In the genomic region with DNA sequence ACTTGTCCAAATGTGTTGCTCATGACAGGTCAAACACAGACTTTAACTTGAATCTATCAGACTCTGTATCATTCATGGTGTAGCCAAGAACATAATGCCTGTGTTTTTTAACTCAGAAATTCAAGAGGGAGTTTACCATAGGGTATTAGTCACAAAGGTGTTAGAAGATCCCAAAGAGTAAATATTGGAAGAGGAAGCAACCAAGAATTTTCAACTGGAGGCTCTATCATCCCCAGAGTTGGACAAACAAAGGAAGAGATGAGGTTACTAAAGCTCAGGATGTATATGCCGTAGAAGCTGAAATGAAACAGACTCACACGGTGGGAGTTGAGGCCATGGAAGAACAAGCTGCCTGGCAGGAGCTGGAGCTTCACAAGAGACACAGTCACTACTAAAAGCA, we compare ENCODE assay signal across 24 cellular contexts.
DNase-seq lines count a peak whose midpoint lies in the region; ATAC-seq and TF ChIP-seq lines count a peak whose summit lies in the region.
"Had no signal": no experiment of that assay in that cellular context is flagged by ENCODE, and none has a peak within 500 bp of the region (broad histone marks: within the 10 kb centered on the region; RNA-seq: fewer than 3 reads in every experiment).

No MANE protein-coding gene starts in this region.

- H3K9me3 Mint-ChIP-seq in chondrocyte (ENCODE audit: low read depth) = peaks cover 9% of the 10 kb centered on the region

- no peaks in the 10 kb centered on the region for H3K36me3 ChIP-seq in SK-N-MC (ENCODE audit: insufficient read depth, low read length)
- H3K36me3 ChIP-seq: BE2C, BLaER1 had no signal

- no peak overlapping the region for H3K4me3 ChIP-seq in SK-N-MC
- H3K4me3 ChIP-seq: BLaER1, GM12878 had no signal

- DNase-seq in DMS53 treated with DMSO at 0.1 percent for 48 hours (lab: John Stamatoyannopoulos, UW; ENCODE audit: unreplicated experiment) (peak; percentile 74), SK-N-MC (ENCODE audit: low read depth, low spot score) (no peak), chondrocyte (ENCODE audit: low spot score) (no peak), glomerular visceral epithelial cell (ENCODE audit: extremely low spot score) (no peak), NCI-H524 (lab: John Stamatoyannopoulos, UW) (no peak)
- DNase-seq: 8988T; ACHN; BE2C; C1 segment of cervical spinal cord; CD4-positive, alpha-beta memory T cell; CD4-positive, CD25-positive, alpha-beta regulatory T cell; CD8-positive, alpha-beta memory T cell; COR-L47; DMS 273 treated with DMSO at 0.1 percent for 48 hours; DMS153; DMS79; DND-41; EL; GDM1 had no signal

- H3K9me3 ChIP-seq in SK-N-MC (ENCODE audit: low read depth, low read length) = no peaks in the 10 kb centered on the region; the same call in 1 of the 2 replicates
- H3K9me3 ChIP-seq: BE2C, BLaER1 had no signal

- H3K36me3 Mint-ChIP-seq in chondrocyte (ENCODE audit: low read depth) = peaks cover 13% of the 10 kb centered on the region
- H3K36me3 Mint-ChIP-seq: CD14-positive monocyte; CD4-positive, alpha-beta memory T cell; CD4-positive, CD25-positive, alpha-beta regulatory T cell; CD8-positive, alpha-beta memory T cell had no signal

- ATAC-seq in GM21619 (IDR thresholded peaks at IDR 0.05; ENCODE audit: unreplicated experiment) (no peak), HG02588 (IDR thresholded peaks at IDR 0.05; ENCODE audit: unreplicated experiment) (no peak)
- ATAC-seq: GM12878 had no signal

- peaks cover 86% of the 10 kb centered on the region for H3K4me1 Mint-ChIP-seq in chondrocyte (ENCODE audit: low read depth)
- H3K4me1 Mint-ChIP-seq: CD14-positive monocyte; CD4-positive, alpha-beta memory T cell; CD4-positive, CD25-positive, alpha-beta regulatory T cell; CD8-positive, alpha-beta memory T cell had no signal

- peak overlapping the region; percentile 98 for H3K27ac ChIP-seq in SK-N-MC
- H3K27ac ChIP-seq: BLaER1 had no signal

- peak overlapping the region; percentile 76 for H3K4me3 Mint-ChIP-seq in chondrocyte (ENCODE audit: unreplicated experiment)
- H3K4me3 Mint-ChIP-seq: CD14-positive monocyte; CD4-positive, alpha-beta memory T cell; CD4-positive, CD25-positive, alpha-beta regulatory T cell; CD8-positive, alpha-beta memory T cell had no signal

- H3K27me3 Mint-ChIP-seq in chondrocyte (ENCODE audit: low read depth) = no peaks in the 10 kb centered on the region
- H3K27me3 Mint-ChIP-seq: CD4-positive, alpha-beta memory T cell; CD4-positive, CD25-positive, alpha-beta regulatory T cell had no signal

- no peak overlapping the region for H3K9ac ChIP-seq in SK-N-MC (ENCODE audit: insufficient read length)
- H3K9ac ChIP-seq: BLaER1 had no signal

- no peak for TF ChIP-seq CTCF in chondrocyte (IDR thresholded peaks at IDR 0.05)

- peak overlapping the region; percentile 80 for H3K27ac Mint-ChIP-seq in chondrocyte (ENCODE audit: unreplicated experiment)
- H3K27ac Mint-ChIP-seq: CD14-positive monocyte; CD4-positive, alpha-beta memory T cell; CD4-positive, CD25-positive, alpha-beta regulatory T cell; CD8-positive, alpha-beta memory T cell had no signal
